In genomic region chr10:86899128-86899527, GRCh38 we compare ENCODE assay signal across 14 cellular contexts. TPM values are rescaled to one million over a fixed set of nuclear protein-coding genes. Genes with fewer than 3 reads are reported as not detected.
DNase-seq lines count a peak whose midpoint lies in the region; ATAC-seq and TF ChIP-seq lines count a peak whose summit lies in the region.
"Had no signal": no experiment of that assay in that cellular context is flagged by ENCODE, and none has a peak within 500 bp of the region (broad histone marks: within the 10 kb centered on the region; RNA-seq: fewer than 3 reads in every experiment).

No MANE protein-coding gene starts in this region.

- no peak for TF ChIP-seq CTCF in vagina (IDR thresholded peaks at IDR 0.05)
- TF ChIP-seq CTCF in foreskin fibroblast (IDR thresholded peaks at IDR 0.05; ENCODE audit: low read depth, low read length), result no peak

- H3K4me1 ChIP-seq in ectodermal cell (ENCODE audit: control insufficient read depth, insufficient read depth, low read length), result no peaks in the 10 kb centered on the region
- H3K4me1 ChIP-seq in muscle layer of colon (ENCODE audit: insufficient read depth, low read length), result peaks cover 25% of the 10 kb centered on the region
- H3K4me1 ChIP-seq in vagina, result peaks cover 9% of the 10 kb centered on the region
- H3K4me1 ChIP-seq: spleen had no signal

- no peaks in the 10 kb centered on the region for H3K9me3 ChIP-seq in ectodermal cell (ENCODE audit: control insufficient read depth, low read length)
- no peaks in the 10 kb centered on the region for H3K9me3 ChIP-seq in muscle layer of colon (ENCODE audit: low read length)
- H3K9me3 ChIP-seq in vagina, result no peaks in the 10 kb centered on the region
- H3K9me3 ChIP-seq: spleen had no signal

- H3K27ac ChIP-seq in ectodermal cell (ENCODE audit: insufficient read depth, low read depth, low read length, poor library complexity, severe bottlenecking) (peak overlapping the region; percentile 63), muscle layer of colon (ENCODE audit: low read depth, low read length) (peak overlapping the region; percentile 4), vagina (peak overlapping the region; percentile 50)
- H3K27ac ChIP-seq: C4-2B, SK-N-MC, spleen had no signal

- H3K27me3 ChIP-seq in ectodermal cell (ENCODE audit: control insufficient read depth, insufficient read depth, low read length, poor library complexity, severe bottlenecking) (no peaks in the 10 kb centered on the region), muscle layer of colon (ENCODE audit: control insufficient read depth in 1 of 2, insufficient read depth in 2 of 2, low read length in 2 of 2) (no peaks in the 10 kb centered on the region), vagina (no peaks in the 10 kb centered on the region)

- DNase-seq in NCI-H82 treated with DMSO at 0.1 percent for 48 hours (lab: John Stamatoyannopoulos, UW; ENCODE audit: unreplicated experiment), result peak; percentile 4
- DNase-seq in vagina (ENCODE audit: extremely low spot score in 2 of 2), result no peak
- DNase-seq in activated CD8-positive, alpha-beta memory T cell treated with anti-CD3 and anti-CD28 coated beads, Interleukin-2, amount 50 U/mL, for 48 hours, result no peak
- no peak for DNase-seq in foreskin fibroblast
- DNase-seq: activated CD8-positive, alpha-beta memory T cell treated with anti-CD3 and anti-CD28 coated beads for 24 hours; activated effector memory CD4-positive, alpha-beta T cell treated with anti-CD3 and anti-CD28 coated beads, Interleukin-2, amount 50 U/mL, for 16 hours; spleen had no signal

- no peak for TF ChIP-seq POLR2A in vagina (IDR thresholded peaks at IDR 0.05)

- WGBS in ectodermal cell, 2 experiments, result 43 to 45% methylated on average over 6 of the region's 6 CpGs

- H3K4me3 ChIP-seq in ectodermal cell (ENCODE audit: insufficient read depth, low read depth, low read length), result no peak overlapping the region
- H3K4me3 ChIP-seq in muscle layer of colon (ENCODE audit: low read depth in 1 of 2, low read length in 2 of 2), result no peak overlapping the region
- no peak overlapping the region for H3K4me3 ChIP-seq in vagina
- H3K4me3 ChIP-seq in foreskin fibroblast (ENCODE audit: low read depth in 1 of 2, low read length in 2 of 2), result no peak overlapping the region
- H3K4me3 ChIP-seq: SK-N-MC, spleen had no signal

- intact Hi-C loops in vagina (cut with DNase I), result loop anchor here (5.0 kb wide), 1 partner anchor 192 kb away; no protein-coding TSS in a partner anchor

- no peak for ATAC-seq in GM21723 (IDR thresholded peaks at IDR 0.05; ENCODE audit: unreplicated experiment)
- ATAC-seq: stimulated activated naive CD8-positive, alpha-beta T cell treated with anti-CD3 and anti-CD28 coated beads, Interleukin-15, Interleukin-2, amounts not matched to agents 100 U/mL and 50 U/mL, for 24 hours had no signal

- H3K36me3 ChIP-seq in ectodermal cell (ENCODE audit: control insufficient read depth, insufficient read depth, low read length) (peaks cover 16% of the 10 kb centered on the region), muscle layer of colon (ENCODE audit: insufficient read depth, low read length) (peaks cover 15% of the 10 kb centered on the region), vagina (peaks cover 0 to 6% of the 10 kb centered on the region in 2 donors)

- peak overlapping the region; percentile 19 for H3K9ac ChIP-seq in muscle layer of colon (ENCODE audit: low read length)

RNA-seq across cellular contexts. Expression of gene MMRN2, which starts 58.3 kb away (rescaled TPM):
- polyA plus RNA-seq in ectodermal cell (2013, experiment 1 of 4), result 1.8 TPM
- 1.0 TPM for polyA plus RNA-seq in ectodermal cell (2013, experiment 2 of 4)
- 1.5 TPM for polyA plus RNA-seq in ectodermal cell (2013, experiment 3 of 4)
- polyA plus RNA-seq in ectodermal cell (2013, experiment 4 of 4), result 1.5 TPM
- total RNA-seq in vagina, result 57.2 TPM
- total RNA-seq: OCI-LY7 had no signal

RNA-seq across cellular contexts. Expression of gene SNCG, which starts 59.3 kb away (rescaled TPM):
- polyA plus RNA-seq in ectodermal cell (2013, experiment 1 of 4), result 2.1 TPM
- polyA plus RNA-seq in ectodermal cell (2013, experiment 2 of 4), result 0.96 TPM
- polyA plus RNA-seq in ectodermal cell (2013, experiment 3 of 4), result 6.6 TPM
- 9.6 TPM for polyA plus RNA-seq in ectodermal cell (2013, experiment 4 of 4)
- total RNA-seq in vagina, result 36.6 TPM
- total RNA-seq: OCI-LY7 had no signal

Comparison
In these comparisons a context has a peak if more than half of its experiments do, and no peak if none do; other contexts are left out.
1. H3K27ac ChIP-seq: peak in every context shown above with its lines; median percentile 63 in ectodermal cell; 50 in vagina; 4 in muscle layer of colon.